1 cellular context compared by ENCODE assay signal in genomic region chr17:63675607-63676539, GRCh38.
TF ChIP-seq lines count a peak whose summit lies in the region.

No MANE protein-coding gene starts in this region.

TF ChIP-seq in GM23338, 12 proteins besides CTCF, POLR2A, EP300 and RAD21 (continued from another document):
- no peak for TF ChIP-seq ZNF462 (CRISPR knock-in tag; IDR thresholded peaks at IDR 0.05)
- no peak for TF ChIP-seq EZH2phosphoT487 (IDR thresholded peaks at IDR 0.05; ENCODE audit: unreplicated experiment)
- no peak for TF ChIP-seq ZNF331 (CRISPR knock-in tag; IDR thresholded peaks at IDR 0.05; ENCODE audit: low read depth)
- no peak for TF ChIP-seq JUNB (IDR thresholded peaks at IDR 0.05; ENCODE audit: unreplicated experiment)
- no peak for TF ChIP-seq POLR2AphosphoS5 (IDR thresholded peaks at IDR 0.05; ENCODE audit: low read depth)
- no peak for TF ChIP-seq CREB1 (CRISPR knock-in tag; IDR thresholded peaks at IDR 0.05; ENCODE audit: low read depth)
